31 cellular contexts compared by ENCODE assay signal in the genomic region with DNA sequence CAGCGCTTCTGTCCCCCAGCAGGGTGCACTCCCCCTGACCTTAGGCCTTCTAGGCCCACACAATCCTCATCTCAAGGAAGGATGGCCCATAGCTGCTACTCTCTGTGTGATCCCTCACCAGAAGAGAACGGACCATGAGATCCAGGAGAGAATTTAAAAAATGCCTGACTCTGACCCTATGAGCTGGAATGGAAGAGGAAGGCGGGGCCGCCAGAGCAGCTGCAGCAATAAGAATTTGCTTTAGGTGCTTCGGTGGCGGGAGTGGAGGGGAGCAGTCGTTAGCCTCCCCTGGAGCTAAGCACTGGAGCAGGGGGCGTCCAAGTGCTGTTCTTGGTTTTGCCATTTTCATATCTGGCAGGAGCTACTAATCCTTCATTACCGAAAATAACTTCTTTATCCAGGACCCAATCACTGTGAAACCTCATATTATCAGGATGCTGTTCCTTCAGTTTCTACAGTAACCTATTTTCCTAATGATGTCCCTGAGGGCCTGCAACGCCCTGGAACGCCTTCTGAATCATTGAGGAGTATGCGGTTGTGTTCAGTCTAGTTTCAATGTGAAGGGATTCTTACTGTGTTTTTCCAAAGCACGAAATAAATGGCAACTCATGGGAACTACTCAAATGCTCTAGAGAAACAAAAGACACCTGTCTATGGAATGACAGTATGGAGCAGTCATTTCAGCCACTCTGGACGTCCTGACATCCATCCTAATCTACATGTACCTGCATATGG.
"Had no signal": no experiment of that assay in that cellular context is flagged by ENCODE, and none has a peak within 500 bp of the region (broad histone marks: within the 10 kb centered on the region; RNA-seq: fewer than 3 reads in every experiment).

No MANE protein-coding gene starts in this region.

- H3K9ac ChIP-seq: SK-N-SH had no signal

- H3K9me3 ChIP-seq: ascending aorta, SJSA1, SK-N-SH had no signal

- H3K27me3 ChIP-seq: ascending aorta, cardiac muscle cell, SJSA1 had no signal

- DNase-seq: activated CD4-positive, alpha-beta T cell treated with anti-CD3 and anti-CD28 coated beads for 36 hours; activated CD4-positive, alpha-beta T cell treated with anti-CD3 and anti-CD28 coated beads, Interleukin-2, amount 10 ng/mL, durations not matched to agents 7 days and 5 days; activated CD4-positive, alpha-beta T cell treated with anti-CD3 and anti-CD28 coated beads, Interleukin-2, amount 50 U/mL, for 48 hours; activated CD8-positive, alpha-beta memory T cell treated with anti-CD3 and anti-CD28 coated beads, Interleukin-2, amount 50 U/mL, for 48 hours; activated CD8-positive, alpha-beta T cell treated with anti-CD3 and anti-CD28 coated beads, Interleukin-2, amount 10 ng/mL, durations not matched to agents 7 days and 5 days; activated effector memory CD4-positive, alpha-beta T cell treated with anti-CD3 and anti-CD28 coated beads, Interleukin-2, amount 50 U/mL, for 16 hours; activated naive CD4-positive, alpha-beta T cell; activated naive CD4-positive, alpha-beta T cell treated with anti-CD3 and anti-CD28 coated beads, Interleukin-2, amount 50 U/mL, for 16 hours; activated naive CD8-positive, alpha-beta T cell treated with anti-CD3 and anti-CD28 coated beads, Interleukin-2, amount 10 ng/mL, durations not matched to agents 7 days and 5 days; activated T-cell treated with anti-CD3 and anti-CD28 coated beads, Interleukin-2, amount 50 U/mL, for 48 hours; amygdala; Kasumi-1; KG1; MM.1S; MV-4-11; NCI-H1092; NCI-H1436 treated with DMSO at 0.1 percent for 48 hours; NCI-H1694 treated with DMSO at 0.1 percent for 48 hours; NCI-H2029; NCI-H345; NCI-H526; NCI-H748 treated with DMSO at 0.1 percent for 48 hours; NK-92 treated with Interleukin-12 subunit alpha and Interleukin-12 subunit beta, amount 100 ng/mL, for 24 hours; PC-9; SHP77; SK-N-SH had no signal

- H3K4me2 ChIP-seq: PC-9, SK-N-SH had no signal

- H3K4me1 ChIP-seq: ascending aorta had no signal

- H3K4me3 ChIP-seq: ascending aorta, cardiac muscle cell, PC-9, SJSA1 had no signal

- ATAC-seq: activated CD4-positive, alpha-beta T cell treated with anti-CD3 and anti-CD28 coated beads for 36 hours; activated CD4-positive, CD25-positive, alpha-beta regulatory T cell treated with anti-CD3 and anti-CD28 coated beads, Interleukin-2, amount 50 U/mL, for 24 hours; activated CD8-positive, alpha-beta T cell treated with anti-CD3 and anti-CD28 coated beads, Interleukin-2, amount 10 ng/mL, durations not matched to agents 7 days and 5 days; WTC11 had no signal

- H2AFZ ChIP-seq: PC-9 had no signal

- H3K36me3 ChIP-seq: ascending aorta, cardiac muscle cell, SJSA1 had no signal

- H3K27ac ChIP-seq: ascending aorta, cardiac muscle cell, PC-9, SJSA1 had no signal
